ENCODE assay signal across 14 cellular contexts in the genomic region with DNA sequence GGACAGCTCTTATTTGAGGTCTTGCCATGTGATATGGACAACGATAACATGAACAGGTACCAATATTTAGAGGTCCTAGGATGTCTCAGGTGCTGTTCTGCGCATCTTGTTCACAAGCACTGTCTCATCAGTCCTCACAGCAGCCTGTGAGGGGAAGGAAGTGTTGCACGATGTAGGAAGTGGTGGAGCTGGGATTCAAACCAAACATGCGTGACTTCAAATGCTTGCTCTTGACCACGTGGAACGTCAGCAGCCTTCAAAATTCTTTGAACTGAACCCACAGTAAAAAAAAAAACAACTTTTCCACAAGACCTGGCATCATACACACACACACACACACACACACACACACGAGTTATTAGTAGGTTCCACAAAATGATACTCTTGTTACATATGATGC.
A peak's percentile ranks its signal among the peaks of the same experiment; 100 is the strongest.
DNase-seq lines count a peak whose midpoint lies in the region; ATAC-seq, FAIRE-seq and TF ChIP-seq lines count a peak whose summit lies in the region.
"Had no signal": no experiment of that assay in that cellular context is flagged by ENCODE, and none has a peak within 500 bp of the region (broad histone marks: within the 10 kb centered on the region; RNA-seq: fewer than 3 reads in every experiment).

No MANE protein-coding gene starts in this region.

- no peaks in the 10 kb centered on the region for H3K9me2 ChIP-seq in SK-N-SH

- POLR2A ChIA-PET in SK-N-SH (lab: Yijun Ruan, JAX): no interaction called here

- H3K9me3 ChIP-seq in endodermal cell (ENCODE audit: control insufficient read depth, low read length) (peaks cover 11% of the 10 kb centered on the region), SK-N-SH (0 out of 2 replicates have a peak, but pooled peaks cover 4% of the 10 kb centered on the region), kidney (ENCODE audit: control insufficient read depth in 1 of 2, low read length in 2 of 2) (no peaks in the 10 kb centered on the region)
- H3K9me3 ChIP-seq: vagina had no signal

- H4K20me1 ChIP-seq in SK-N-SH (ENCODE audit: insufficient read depth): no peaks in the 10 kb centered on the region

- no peaks in the 10 kb centered on the region for H3K79me2 ChIP-seq in SK-N-SH (ENCODE audit: insufficient read depth)

- H3F3A ChIP-seq in SK-N-SH (replicated peaks; ENCODE audit: insufficient read depth): no peaks in the 10 kb centered on the region

- H3K4me2 ChIP-seq in SK-N-SH: no peak overlapping the region

- H3K36me3 Mint-ChIP-seq in CD14-positive monocyte (no peaks in the 10 kb centered on the region), endodermal cell (ENCODE audit: low read depth) (peaks cover 8% of the 10 kb centered on the region)
- H3K36me3 Mint-ChIP-seq: neural progenitor cell had no signal

- peaks cover 0 to 4% (median 0%) of the 10 kb centered on the region in 7 donors for H3K9me3 Mint-ChIP-seq in CD14-positive monocyte
- H3K9me3 Mint-ChIP-seq in endodermal cell: peaks cover 10% of the 10 kb centered on the region

- ATAC-seq in GM18858 (IDR thresholded peaks at IDR 0.05; ENCODE audit: unreplicated experiment): no peak

- H3K9ac ChIP-seq in endodermal cell (ENCODE audit: extremely low read depth, low read length, poor library complexity, severe bottlenecking) (no peak overlapping the region), SK-N-SH (no peak overlapping the region), kidney (ENCODE audit: low read length in 2 of 2) (no peak overlapping the region)
- H3K9ac ChIP-seq: neural progenitor cell had no signal

- no peaks in the 10 kb centered on the region for H3K27me3 ChIP-seq in endodermal cell (ENCODE audit: control insufficient read depth, insufficient read depth, low read length, poor library complexity, severe bottlenecking)
- H3K27me3 ChIP-seq in SK-N-SH (ENCODE audit: insufficient read depth): no peaks in the 10 kb centered on the region
- H3K27me3 ChIP-seq: adrenal gland, neural progenitor cell, vagina had no signal

- no peak overlapping the region for H2AFZ ChIP-seq in SK-N-SH (ENCODE audit: low read depth)

- intact Hi-C loops in CD14-positive monocyte (cut with micrococcal nuclease) (no loop called here), kidney (cut with DNase I) (no loop called here)

- H3K4me3 Mint-ChIP-seq in CD14-positive monocyte (no peak overlapping the region), endodermal cell (no peak overlapping the region)
- H3K4me3 Mint-ChIP-seq: neural progenitor cell had no signal

- DNase-seq in CD14-positive monocyte (ENCODE audit: low spot score) (peak; percentile 41), Kasumi-1 (lab: John Stamatoyannopoulos, UW) (peak; percentile 69 to 72), T-helper 22 cell (ENCODE audit: low read depth) (peak; percentile 46), endodermal cell (peak; percentile 21), SK-N-SH (no peak), kidney (no peak), NCI-H748 treated with DMSO at 0.1 percent for 48 hours (lab: John Stamatoyannopoulos, UW) (no peak)
- DNase-seq: WERI-Rb-1 had no signal

- no peak for FAIRE-seq in kidney (lab: Jason Lieb, UNC)
- FAIRE-seq: frontal cortex had no signal

- H3K27me3 Mint-ChIP-seq in CD14-positive monocyte (ENCODE audit: low read depth in 3 of 3) (peaks cover 0 to 9% (median 2%) of the 10 kb centered on the region in 3 donors), endodermal cell (ENCODE audit: insufficient read depth) (peaks cover 10% of the 10 kb centered on the region)

- no peaks in the 10 kb centered on the region for H3K4me1 ChIP-seq in endodermal cell (ENCODE audit: control insufficient read depth, insufficient read depth, low read length)
- peaks cover 4 to 5% of the 10 kb centered on the region in 2 experiments; a peak in 2 of 4 replicates for H3K4me1 ChIP-seq in SK-N-SH (ENCODE audit: control insufficient read depth in 1 of 2, insufficient read depth in 2 of 2, low read depth in 1 of 2, low read length in 1 of 2)
- H3K4me1 ChIP-seq in kidney (ENCODE audit: control insufficient read depth in 1 of 2, insufficient read depth in 1 of 2, low read depth in 1 of 2, low read length in 2 of 2): peaks cover 0 to 3% of the 10 kb centered on the region in 2 donors
- H3K4me1 ChIP-seq: adrenal gland had no signal

- no peak overlapping the region for H3K27ac Mint-ChIP-seq in CD14-positive monocyte
- H3K27ac Mint-ChIP-seq in endodermal cell: no peak overlapping the region
- H3K27ac Mint-ChIP-seq: neural progenitor cell had no signal

- TF ChIP-seq CTCF in CD14-positive monocyte (IDR thresholded peaks at IDR 0.05) (no peak), endodermal cell (conservative IDR thresholded peaks at IDR 0.05) (no peak), SK-N-SH (IDR thresholded peaks at IDR 0.05) (no peak), kidney (IDR thresholded peaks at IDR 0.05; ENCODE audit: borderline replicate concordance, extremely low read depth, insufficient read depth) (no peak)

- TF ChIP-seq EP300 in SK-N-SH (IDR thresholded peaks at IDR 0.05; ENCODE audit: borderline replicate concordance in 1 of 2, low read depth in 1 of 2, low read length in 1 of 2): no peak

- TF ChIP-seq RAD21 in SK-N-SH (IDR thresholded peaks at IDR 0.05; ENCODE audit: low read length): no peak

- H3K4me1 Mint-ChIP-seq in CD14-positive monocyte: peaks cover 64% of the 10 kb centered on the region
- peaks cover 8% of the 10 kb centered on the region for H3K4me1 Mint-ChIP-seq in endodermal cell

- H3K36me3 ChIP-seq in endodermal cell (ENCODE audit: control insufficient read depth, insufficient read depth, low read length): no peaks in the 10 kb centered on the region
- no peaks in the 10 kb centered on the region for H3K36me3 ChIP-seq in SK-N-SH (replicated peaks in 1 of 2; ENCODE audit: control insufficient read depth in 1 of 2, insufficient read depth in 2 of 2, low read length in 1 of 2)
- no peaks in the 10 kb centered on the region for H3K36me3 ChIP-seq in kidney (ENCODE audit: control insufficient read depth in 1 of 2, insufficient read depth in 2 of 2, low read length in 2 of 2)
- H3K36me3 ChIP-seq: adrenal gland, neural progenitor cell, vagina, WERI-Rb-1 had no signal

- CTCF ChIA-PET in SK-N-SH (lab: Yijun Ruan, JAX): interaction anchor here (0.6 to 1.6 kb wide), 6 partner anchors 8 to 626 kb away, joined by 3 to 6 read pairs (median 3); no protein-coding TSS in a partner anchor

- 84 to 94% methylated on average over 2 to 6 of the region's 7 CpGs for WGBS in endodermal cell (ENCODE audit: insufficient coverage in 1 of 2, insufficient read length in 1 of 2), 2 experiments
- WGBS in SK-N-SH (ENCODE audit: low lambda C conversion rate): 89% methylated on average over 7 of the region's 7 CpGs

- H3K4me3 ChIP-seq in endodermal cell (ENCODE audit: low read length) (no peak overlapping the region), SK-N-SH (ENCODE audit: low read depth in 2 of 2, low read length in 1 of 2) (no peak overlapping the region), kidney (ENCODE audit: low read length in 2 of 2) (no peak overlapping the region)
- H3K4me3 ChIP-seq: adrenal gland, neural progenitor cell, skin epidermis, vagina had no signal

- H3K27ac ChIP-seq in endodermal cell (ENCODE audit: low read depth, low read length) (no peak overlapping the region), SK-N-SH (ENCODE audit: low read depth in 2 of 2, low read length in 1 of 2) (no peak overlapping the region), kidney (ENCODE audit: low read depth in 2 of 2, low read length in 2 of 2) (no peak overlapping the region)
- H3K27ac ChIP-seq: adrenal gland, neural progenitor cell, vagina, WERI-Rb-1 had no signal

TF ChIP-seq in SK-N-SH, 30 proteins besides CTCF, POLR2A, EP300 and RAD21 (continues in another document):
- TF ChIP-seq MEF2A (IDR thresholded peaks at IDR 0.05; ENCODE audit: borderline replicate concordance, low read depth) (no peak), CHD2 (IDR thresholded peaks at IDR 0.05; ENCODE audit: low read length, partially characterized antibody) (no peak), RFX5 (IDR thresholded peaks at IDR 0.05; ENCODE audit: low read length) (no peak), TCF12 (IDR thresholded peaks at IDR 0.05) (no peak), ELF1 (IDR thresholded peaks at IDR 0.05) (no peak), JUND (IDR thresholded peaks at IDR 0.05) (no peak), FOXJ3 (CRISPR knock-in tag; IDR thresholded peaks at IDR 0.05) (no peak), FOSL2 (IDR thresholded peaks at IDR 0.05; ENCODE audit: borderline replicate concordance, low read depth) (no peak)
- TF ChIP-seq, protein P1, sequence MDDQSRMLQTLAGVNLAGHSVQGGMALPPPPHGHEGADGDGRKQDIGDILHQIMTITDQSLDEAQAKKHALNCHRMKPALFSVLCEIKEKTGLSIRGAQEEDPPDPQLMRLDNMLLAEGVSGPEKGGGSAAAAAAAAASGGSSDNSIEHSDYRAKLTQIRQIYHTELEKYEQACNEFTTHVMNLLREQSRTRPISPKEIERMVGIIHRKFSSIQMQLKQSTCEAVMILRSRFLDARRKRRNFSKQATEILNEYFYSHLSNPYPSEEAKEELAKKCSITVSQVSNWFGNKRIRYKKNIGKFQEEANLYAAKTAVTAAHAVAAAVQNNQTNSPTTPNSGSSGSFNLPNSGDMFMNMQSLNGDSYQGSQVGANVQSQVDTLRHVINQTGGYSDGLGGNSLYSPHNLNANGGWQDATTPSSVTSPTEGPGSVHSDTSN (IDR thresholded peaks at IDR 0.05): no peak
- TF ChIP-seq, protein P2, sequence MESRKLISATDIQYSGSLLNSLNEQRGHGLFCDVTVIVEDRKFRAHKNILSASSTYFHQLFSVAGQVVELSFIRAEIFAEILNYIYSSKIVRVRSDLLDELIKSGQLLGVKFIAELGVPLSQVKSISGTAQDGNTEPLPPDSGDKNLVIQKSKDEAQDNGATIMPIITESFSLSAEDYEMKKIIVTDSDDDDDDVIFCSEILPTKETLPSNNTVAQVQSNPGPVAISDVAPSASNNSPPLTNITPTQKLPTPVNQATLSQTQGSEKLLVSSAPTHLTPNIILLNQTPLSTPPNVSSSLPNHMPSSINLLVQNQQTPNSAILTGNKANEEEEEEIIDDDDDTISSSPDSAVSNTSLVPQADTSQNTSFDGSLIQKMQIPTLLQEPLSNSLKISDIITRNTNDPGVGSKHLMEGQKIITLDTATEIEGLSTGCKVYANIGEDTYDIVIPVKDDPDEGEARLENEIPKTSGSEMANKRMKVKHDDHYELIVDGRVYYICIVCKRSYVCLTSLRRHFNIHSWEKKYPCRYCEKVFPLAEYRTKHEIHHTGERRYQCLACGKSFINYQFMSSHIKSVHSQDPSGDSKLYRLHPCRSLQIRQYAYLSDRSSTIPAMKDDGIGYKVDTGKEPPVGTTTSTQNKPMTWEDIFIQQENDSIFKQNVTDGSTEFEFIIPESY (IDR thresholded peaks at IDR 0.05; ENCODE audit: borderline replicate concordance, low read depth): no peak
- TF ChIP-seq, protein P3, sequence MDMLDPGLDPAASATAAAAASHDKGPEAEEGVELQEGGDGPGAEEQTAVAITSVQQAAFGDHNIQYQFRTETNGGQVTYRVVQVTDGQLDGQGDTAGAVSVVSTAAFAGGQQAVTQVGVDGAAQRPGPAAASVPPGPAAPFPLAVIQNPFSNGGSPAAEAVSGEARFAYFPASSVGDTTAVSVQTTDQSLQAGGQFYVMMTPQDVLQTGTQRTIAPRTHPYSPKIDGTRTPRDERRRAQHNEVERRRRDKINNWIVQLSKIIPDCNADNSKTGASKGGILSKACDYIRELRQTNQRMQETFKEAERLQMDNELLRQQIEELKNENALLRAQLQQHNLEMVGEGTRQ (IDR thresholded peaks at IDR 0.05; ENCODE audit: borderline replicate concordance, low read depth, low read length): no peak

Comparison
In these comparisons a context has a peak if more than half of its experiments do, and no peak if none do; other contexts are left out.
1. DNase-seq: peak in CD14-positive monocyte (single experiment), Kasumi-1 (2 of 2), T-helper 22 cell (single experiment) and endodermal cell (single experiment); none in SK-N-SH (single experiment), kidney (single experiment) and NCI-H748 treated with DMSO at 0.1 percent for 48 hours (single experiment).